In the genomic region with DNA sequence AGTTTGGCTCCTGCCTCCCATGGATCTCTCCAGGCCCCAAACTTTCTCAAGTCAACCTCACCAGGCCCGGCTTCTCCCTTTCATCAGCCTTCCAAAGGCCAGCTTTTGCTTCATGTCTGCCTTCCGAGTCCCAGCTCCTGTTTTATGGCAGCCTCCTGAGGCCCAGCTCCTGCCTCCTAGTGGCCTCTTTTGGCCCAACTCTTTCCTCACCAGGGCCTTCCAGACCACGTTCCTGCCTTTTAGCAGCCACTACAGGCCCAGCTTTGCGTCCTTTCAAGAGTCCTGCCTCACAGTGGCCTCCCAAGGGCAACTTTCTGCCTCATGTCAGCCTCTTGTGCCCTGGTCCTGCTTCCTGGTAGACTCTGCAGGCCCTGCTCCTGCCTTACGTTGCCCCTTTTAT, we compare ENCODE assay signal across 1 cellular context.
TF ChIP-seq lines count a peak whose summit lies in the region.

No MANE protein-coding gene starts in this region.

TF ChIP-seq in GM23338, 12 proteins besides CTCF, POLR2A, EP300 and RAD21:
- TF ChIP-seq, protein P1, sequence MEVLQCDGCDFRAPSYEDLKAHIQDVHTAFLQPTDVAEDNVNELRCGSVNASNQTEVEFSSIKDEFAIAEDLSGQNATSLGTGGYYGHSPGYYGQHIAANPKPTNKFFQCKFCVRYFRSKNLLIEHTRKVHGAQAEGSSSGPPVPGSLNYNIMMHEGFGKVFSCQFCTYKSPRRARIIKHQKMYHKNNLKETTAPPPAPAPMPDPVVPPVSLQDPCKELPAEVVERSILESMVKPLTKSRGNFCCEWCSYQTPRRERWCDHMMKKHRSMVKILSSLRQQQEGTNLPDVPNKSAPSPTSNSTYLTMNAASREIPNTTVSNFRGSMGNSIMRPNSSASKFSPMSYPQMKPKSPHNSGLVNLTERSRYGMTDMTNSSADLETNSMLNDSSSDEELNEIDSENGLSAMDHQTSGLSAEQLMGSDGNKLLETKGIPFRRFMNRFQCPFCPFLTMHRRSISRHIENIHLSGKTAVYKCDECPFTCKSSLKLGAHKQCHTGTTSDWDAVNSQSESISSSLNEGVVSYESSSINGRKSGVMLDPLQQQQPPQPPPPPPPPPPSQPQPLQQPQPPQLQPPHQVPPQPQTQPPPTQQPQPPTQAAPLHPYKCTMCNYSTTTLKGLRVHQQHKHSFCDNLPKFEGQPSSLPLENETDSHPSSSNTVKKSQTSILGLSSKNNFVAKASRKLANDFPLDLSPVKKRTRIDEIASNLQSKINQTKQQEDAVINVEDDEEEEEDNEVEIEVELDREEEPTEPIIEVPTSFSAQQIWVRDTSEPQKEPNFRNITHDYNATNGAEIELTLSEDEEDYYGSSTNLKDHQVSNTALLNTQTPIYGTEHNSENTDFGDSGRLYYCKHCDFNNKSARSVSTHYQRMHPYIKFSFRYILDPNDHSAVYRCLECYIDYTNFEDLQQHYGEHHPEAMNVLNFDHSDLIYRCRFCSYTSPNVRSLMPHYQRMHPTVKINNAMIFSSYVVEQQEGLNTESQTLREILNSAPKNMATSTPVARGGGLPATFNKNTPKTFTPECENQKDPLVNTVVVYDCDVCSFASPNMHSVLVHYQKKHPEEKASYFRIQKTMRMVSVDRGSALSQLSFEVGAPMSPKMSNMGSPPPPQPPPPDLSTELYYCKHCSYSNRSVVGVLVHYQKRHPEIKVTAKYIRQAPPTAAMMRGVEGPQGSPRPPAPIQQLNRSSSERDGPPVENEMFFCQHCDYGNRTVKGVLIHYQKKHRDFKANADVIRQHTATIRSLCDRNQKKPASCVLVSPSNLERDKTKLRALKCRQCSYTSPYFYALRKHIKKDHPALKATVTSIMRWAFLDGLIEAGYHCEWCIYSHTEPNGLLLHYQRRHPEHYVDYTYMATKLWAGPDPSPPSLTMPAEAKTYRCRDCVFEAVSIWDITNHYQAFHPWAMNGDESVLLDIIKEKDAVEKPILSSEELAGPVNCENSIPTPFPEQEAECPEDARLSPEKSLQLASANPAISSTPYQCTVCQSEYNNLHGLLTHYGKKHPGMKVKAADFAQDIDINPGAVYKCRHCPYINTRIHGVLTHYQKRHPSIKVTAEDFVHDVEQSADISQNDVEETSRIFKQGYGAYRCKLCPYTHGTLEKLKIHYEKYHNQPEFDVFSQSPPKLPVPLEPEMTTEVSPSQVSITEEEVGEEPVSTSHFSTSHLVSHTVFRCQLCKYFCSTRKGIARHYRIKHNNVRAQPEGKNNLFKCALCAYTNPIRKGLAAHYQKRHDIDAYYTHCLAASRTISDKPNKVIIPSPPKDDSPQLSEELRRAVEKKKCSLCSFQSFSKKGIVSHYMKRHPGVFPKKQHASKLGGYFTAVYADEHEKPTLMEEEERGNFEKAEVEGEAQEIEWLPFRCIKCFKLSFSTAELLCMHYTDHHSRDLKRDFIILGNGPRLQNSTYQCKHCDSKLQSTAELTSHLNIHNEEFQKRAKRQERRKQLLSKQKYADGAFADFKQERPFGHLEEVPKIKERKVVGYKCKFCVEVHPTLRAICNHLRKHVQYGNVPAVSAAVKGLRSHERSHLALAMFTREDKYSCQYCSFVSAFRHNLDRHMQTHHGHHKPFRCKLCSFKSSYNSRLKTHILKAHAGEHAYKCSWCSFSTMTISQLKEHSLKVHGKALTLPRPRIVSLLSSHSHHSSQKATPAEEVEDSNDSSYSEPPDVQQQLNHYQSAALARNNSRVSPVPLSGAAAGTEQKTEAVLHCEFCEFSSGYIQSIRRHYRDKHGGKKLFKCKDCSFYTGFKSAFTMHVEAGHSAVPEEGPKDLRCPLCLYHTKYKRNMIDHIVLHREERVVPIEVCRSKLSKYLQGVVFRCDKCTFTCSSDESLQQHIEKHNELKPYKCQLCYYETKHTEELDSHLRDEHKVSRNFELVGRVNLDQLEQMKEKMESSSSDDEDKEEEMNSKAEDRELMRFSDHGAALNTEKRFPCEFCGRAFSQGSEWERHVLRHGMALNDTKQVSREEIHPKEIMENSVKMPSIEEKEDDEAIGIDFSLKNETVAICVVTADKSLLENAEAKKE (CRISPR knock-in tag; IDR thresholded peaks at IDR 0.05) = no peak
- TF ChIP-seq ZNF331 (CRISPR knock-in tag; IDR thresholded peaks at IDR 0.05; ENCODE audit: low read depth) = no peak
